1 cellular context compared by ENCODE assay signal in the genomic region with DNA sequence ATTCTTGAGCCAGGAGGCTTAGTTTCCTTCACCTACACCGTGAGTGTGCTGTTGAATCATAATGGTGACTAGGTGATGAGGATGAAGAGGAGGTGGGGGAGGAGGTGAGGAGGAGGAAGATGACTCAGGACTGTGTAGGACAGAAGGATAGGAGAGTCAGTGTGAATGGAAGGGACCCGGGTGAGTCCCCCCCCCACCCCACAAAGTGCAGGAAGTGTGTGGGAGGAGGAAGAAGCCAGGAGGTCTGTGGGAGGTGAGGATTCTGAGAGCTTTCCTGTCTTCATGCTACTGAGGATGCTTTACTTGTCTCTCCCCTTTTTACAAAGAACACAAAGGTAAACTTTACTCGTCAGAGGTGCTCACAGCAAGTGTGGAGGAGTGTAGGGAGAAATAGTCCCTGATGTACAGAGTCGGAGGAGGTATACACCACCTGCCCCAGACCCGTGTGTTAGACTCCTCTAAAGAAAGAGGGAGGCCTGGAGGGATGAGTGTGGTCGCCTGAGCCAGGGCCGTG.
TF ChIP-seq lines count a peak whose summit lies in the region.

No MANE protein-coding gene starts in this region.

TF ChIP-seq in HEK293, 187 proteins besides CTCF, POLR2A, EP300 and RAD21 (continued from another document):
- TF ChIP-seq, protein P1, sequence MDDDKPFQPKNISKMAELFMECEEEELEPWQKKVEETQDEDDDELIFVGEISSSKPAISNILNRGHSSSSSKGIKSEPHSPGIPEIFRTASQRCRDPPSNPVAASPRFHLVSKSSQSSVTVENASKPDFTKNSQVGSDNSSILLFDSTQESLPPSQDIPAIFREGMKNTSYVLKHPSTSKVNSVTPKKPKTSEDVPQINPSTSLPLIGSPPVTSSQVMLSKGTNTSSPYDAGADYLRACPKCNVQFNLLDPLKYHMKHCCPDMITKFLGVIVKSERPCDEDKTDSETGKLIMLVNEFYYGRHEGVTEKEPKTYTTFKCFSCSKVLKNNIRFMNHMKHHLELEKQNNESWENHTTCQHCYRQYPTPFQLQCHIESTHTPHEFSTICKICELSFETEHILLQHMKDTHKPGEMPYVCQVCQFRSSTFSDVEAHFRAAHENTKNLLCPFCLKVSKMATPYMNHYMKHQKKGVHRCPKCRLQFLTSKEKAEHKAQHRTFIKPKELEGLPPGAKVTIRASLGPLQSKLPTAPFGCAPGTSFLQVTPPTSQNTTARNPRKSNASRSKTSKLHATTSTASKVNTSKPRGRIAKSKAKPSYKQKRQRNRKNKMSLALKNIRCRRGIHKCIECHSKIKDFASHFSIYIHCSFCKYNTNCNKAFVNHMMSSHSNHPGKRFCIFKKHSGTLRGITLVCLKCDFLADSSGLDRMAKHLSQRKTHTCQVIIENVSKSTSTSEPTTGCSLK (tag by site-specific recombination; IDR thresholded peaks at IDR 0.05) = no peak
- TF ChIP-seq, protein P2, sequence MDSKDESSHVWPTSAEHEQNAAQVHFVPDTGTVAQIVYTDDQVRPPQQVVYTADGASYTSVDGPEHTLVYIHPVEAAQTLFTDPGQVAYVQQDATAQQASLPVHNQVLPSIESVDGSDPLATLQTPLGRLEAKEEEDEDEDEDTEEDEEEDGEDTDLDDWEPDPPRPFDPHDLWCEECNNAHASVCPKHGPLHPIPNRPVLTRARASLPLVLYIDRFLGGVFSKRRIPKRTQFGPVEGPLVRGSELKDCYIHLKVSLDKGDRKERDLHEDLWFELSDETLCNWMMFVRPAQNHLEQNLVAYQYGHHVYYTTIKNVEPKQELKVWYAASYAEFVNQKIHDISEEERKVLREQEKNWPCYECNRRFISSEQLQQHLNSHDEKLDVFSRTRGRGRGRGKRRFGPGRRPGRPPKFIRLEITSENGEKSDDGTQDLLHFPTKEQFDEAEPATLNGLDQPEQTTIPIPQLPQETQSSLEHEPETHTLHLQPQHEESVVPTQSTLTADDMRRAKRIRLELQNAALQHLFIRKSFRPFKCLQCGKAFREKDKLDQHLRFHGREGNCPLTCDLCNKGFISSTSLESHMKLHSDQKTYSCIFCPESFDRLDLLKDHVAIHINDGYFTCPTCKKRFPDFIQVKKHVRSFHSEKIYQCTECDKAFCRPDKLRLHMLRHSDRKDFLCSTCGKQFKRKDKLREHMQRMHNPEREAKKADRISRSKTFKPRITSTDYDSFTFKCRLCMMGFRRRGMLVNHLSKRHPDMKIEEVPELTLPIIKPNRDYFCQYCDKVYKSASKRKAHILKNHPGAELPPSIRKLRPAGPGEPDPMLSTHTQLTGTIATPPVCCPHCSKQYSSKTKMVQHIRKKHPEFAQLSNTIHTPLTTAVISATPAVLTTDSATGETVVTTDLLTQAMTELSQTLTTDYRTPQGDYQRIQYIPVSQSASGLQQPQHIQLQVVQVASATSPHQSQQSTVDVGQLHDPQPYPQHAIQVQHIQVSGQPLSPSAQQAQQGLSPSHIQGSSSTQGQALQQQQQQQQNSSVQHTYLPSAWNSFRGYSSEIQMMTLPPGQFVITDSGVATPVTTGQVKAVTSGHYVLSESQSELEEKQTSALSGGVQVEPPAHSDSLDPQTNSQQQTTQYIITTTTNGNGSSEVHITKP (tag by site-specific recombination; IDR thresholded peaks at IDR 0.05) = no peak
- TF ChIP-seq HOXA7 (CRISPR knock-in tag; IDR thresholded peaks at IDR 0.05; ENCODE audit: borderline replicate concordance) = no peak
- TF ChIP-seq, protein P3, sequence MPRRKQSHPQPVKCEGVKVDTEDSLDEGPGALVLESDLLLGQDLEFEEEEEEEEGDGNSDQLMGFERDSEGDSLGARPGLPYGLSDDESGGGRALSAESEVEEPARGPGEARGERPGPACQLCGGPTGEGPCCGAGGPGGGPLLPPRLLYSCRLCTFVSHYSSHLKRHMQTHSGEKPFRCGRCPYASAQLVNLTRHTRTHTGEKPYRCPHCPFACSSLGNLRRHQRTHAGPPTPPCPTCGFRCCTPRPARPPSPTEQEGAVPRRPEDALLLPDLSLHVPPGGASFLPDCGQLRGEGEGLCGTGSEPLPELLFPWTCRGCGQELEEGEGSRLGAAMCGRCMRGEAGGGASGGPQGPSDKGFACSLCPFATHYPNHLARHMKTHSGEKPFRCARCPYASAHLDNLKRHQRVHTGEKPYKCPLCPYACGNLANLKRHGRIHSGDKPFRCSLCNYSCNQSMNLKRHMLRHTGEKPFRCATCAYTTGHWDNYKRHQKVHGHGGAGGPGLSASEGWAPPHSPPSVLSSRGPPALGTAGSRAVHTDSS (tag by site-specific recombination; IDR thresholded peaks at IDR 0.05) = peak; percentile 38; the same call in 1 of the 2 replicates
- TF ChIP-seq, protein P4, sequence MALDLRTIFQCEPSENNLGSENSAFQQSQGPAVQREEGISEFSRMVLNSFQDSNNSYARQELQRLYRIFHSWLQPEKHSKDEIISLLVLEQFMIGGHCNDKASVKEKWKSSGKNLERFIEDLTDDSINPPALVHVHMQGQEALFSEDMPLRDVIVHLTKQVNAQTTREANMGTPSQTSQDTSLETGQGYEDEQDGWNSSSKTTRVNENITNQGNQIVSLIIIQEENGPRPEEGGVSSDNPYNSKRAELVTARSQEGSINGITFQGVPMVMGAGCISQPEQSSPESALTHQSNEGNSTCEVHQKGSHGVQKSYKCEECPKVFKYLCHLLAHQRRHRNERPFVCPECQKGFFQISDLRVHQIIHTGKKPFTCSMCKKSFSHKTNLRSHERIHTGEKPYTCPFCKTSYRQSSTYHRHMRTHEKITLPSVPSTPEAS (tag by site-specific recombination; IDR thresholded peaks at IDR 0.05) = no peak
- TF ChIP-seq ZNF157 (tag by site-specific recombination; IDR thresholded peaks at IDR 0.05) = no peak
- TF ChIP-seq, protein P5, sequence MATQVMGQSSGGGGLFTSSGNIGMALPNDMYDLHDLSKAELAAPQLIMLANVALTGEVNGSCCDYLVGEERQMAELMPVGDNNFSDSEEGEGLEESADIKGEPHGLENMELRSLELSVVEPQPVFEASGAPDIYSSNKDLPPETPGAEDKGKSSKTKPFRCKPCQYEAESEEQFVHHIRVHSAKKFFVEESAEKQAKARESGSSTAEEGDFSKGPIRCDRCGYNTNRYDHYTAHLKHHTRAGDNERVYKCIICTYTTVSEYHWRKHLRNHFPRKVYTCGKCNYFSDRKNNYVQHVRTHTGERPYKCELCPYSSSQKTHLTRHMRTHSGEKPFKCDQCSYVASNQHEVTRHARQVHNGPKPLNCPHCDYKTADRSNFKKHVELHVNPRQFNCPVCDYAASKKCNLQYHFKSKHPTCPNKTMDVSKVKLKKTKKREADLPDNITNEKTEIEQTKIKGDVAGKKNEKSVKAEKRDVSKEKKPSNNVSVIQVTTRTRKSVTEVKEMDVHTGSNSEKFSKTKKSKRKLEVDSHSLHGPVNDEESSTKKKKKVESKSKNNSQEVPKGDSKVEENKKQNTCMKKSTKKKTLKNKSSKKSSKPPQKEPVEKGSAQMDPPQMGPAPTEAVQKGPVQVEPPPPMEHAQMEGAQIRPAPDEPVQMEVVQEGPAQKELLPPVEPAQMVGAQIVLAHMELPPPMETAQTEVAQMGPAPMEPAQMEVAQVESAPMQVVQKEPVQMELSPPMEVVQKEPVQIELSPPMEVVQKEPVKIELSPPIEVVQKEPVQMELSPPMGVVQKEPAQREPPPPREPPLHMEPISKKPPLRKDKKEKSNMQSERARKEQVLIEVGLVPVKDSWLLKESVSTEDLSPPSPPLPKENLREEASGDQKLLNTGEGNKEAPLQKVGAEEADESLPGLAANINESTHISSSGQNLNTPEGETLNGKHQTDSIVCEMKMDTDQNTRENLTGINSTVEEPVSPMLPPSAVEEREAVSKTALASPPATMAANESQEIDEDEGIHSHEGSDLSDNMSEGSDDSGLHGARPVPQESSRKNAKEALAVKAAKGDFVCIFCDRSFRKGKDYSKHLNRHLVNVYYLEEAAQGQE (tag by site-specific recombination; IDR thresholded peaks at IDR 0.05) = no peak
- TF ChIP-seq MEIS1 (CRISPR knock-in tag; IDR thresholded peaks at IDR 0.05; ENCODE audit: borderline replicate concordance) = no peak
- TF ChIP-seq ZNF561 (tag by site-specific recombination; IDR thresholded peaks at IDR 0.05; ENCODE audit: borderline replicate concordance) = no peak
- TF ChIP-seq, protein P6, sequence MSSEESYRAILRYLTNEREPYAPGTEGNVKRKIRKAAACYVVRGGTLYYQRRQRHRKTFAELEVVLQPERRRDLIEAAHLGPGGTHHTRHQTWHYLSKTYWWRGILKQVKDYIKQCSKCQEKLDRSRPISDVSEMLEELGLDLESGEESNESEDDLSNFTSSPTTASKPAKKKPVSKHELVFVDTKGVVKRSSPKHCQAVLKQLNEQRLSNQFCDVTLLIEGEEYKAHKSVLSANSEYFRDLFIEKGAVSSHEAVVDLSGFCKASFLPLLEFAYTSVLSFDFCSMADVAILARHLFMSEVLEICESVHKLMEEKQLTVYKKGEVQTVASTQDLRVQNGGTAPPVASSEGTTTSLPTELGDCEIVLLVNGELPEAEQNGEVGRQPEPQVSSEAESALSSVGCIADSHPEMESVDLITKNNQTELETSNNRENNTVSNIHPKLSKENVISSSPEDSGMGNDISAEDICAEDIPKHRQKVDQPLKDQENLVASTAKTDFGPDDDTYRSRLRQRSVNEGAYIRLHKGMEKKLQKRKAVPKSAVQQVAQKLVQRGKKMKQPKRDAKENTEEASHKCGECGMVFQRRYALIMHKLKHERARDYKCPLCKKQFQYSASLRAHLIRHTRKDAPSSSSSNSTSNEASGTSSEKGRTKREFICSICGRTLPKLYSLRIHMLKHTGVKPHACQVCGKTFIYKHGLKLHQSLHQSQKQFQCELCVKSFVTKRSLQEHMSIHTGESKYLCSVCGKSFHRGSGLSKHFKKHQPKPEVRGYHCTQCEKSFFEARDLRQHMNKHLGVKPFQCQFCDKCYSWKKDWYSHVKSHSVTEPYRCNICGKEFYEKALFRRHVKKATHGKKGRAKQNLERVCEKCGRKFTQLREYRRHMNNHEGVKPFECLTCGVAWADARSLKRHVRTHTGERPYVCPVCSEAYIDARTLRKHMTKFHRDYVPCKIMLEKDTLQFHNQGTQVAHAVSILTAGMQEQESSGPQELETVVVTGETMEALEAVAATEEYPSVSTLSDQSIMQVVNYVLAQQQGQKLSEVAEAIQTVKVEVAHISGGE (tag by site-specific recombination; conservative IDR thresholded peaks at IDR 0.05; ENCODE audit: low read depth) = no peak
- TF ChIP-seq ZNF529 (tag by site-specific recombination; IDR thresholded peaks at IDR 0.05; ENCODE audit: insufficient replicate concordance) = no peak
- TF ChIP-seq, protein P7, sequence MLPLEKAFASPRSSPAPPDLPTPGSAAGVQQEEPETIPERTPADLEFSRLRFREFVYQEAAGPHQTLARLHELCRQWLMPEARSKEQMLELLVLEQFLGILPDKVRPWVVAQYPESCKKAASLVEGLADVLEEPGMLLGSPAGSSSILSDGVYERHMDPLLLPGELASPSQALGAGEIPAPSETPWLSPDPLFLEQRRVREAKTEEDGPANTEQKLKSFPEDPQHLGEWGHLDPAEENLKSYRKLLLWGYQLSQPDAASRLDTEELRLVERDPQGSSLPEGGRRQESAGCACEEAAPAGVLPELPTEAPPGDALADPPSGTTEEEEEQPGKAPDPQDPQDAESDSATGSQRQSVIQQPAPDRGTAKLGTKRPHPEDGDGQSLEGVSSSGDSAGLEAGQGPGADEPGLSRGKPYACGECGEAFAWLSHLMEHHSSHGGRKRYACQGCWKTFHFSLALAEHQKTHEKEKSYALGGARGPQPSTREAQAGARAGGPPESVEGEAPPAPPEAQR (tag by site-specific recombination; IDR thresholded peaks at IDR 0.05) = no peak
- no peak for TF ChIP-seq ZNF121 (tag by site-specific recombination; IDR thresholded peaks at IDR 0.05)
